In the genomic region with DNA sequence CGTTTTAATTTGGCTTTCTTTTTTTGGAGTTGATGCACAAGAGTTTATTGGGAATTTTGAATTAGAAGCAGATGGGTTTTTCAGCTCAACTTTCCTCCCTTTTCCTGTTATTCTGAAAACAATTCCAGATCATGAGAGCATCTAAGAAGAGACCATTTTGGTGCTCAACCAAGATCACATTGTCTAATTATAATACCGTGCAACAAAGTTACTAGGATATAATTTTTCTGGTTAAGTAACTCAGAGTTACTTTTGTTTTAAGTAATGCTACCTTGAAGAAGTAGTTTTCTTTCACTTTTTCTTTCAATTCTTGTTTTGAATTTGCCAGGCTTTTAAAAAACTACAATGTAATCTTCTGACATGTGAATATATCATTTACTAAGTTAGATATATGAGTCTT, we compare ENCODE assay signal across 19 cellular contexts.
DNase-seq lines count a peak whose midpoint lies in the region; ATAC-seq, FAIRE-seq and TF ChIP-seq lines count a peak whose summit lies in the region.
"Had no signal": no experiment of that assay in that cellular context is flagged by ENCODE, and none has a peak within 500 bp of the region (broad histone marks: within the 10 kb centered on the region; RNA-seq: fewer than 3 reads in every experiment).

No MANE protein-coding gene starts in this region.

- no peak for TF ChIP-seq EP300 in GM12878 (IDR thresholded peaks at IDR 0.05; ENCODE audit: borderline replicate concordance in 1 of 2, control insufficient read depth in 1 of 2, low read depth in 2 of 2, low read length in 2 of 2)

- POLR2A ChIA-PET in GM12878 (lab: Charles Lee) = no interaction called here

- SMC1A ChIA-PET in GM12878 (lab: Charles Lee; ENCODE audit: uncharacterized antibody, unreplicated experiment) = no interaction called here

- FAIRE-seq in GM12878 (lab: Jason Lieb, UNC) (peak; percentile 61), HTR-8/SVneo (lab: Jason Lieb, UNC) (no peak)
- FAIRE-seq: TTC549 had no signal

- no peaks in the 10 kb centered on the region for H3K27me3 Mint-ChIP-seq in activated naive CD4-positive, alpha-beta T cell treated with anti-CD3 and anti-CD28 coated beads, Interleukin-2, amount 10 ng/mL, durations not matched to agents 7 days and 5 days
- H3K27me3 Mint-ChIP-seq in HFFc6 (ENCODE audit: insufficient read depth) = no peaks in the 10 kb centered on the region

- CTCF ChIA-PET in activated naive CD4-positive, alpha-beta T cell treated with anti-CD3 and anti-CD28 coated beads, Interleukin-2, amount 10 ng/mL, durations not matched to agents 7 days and 5 days (lab: Charles Lee) = no interaction called here
- CTCF ChIA-PET in GM12878 (lab: Yijun Ruan, JAX) = no interaction called here

- no peaks in the 10 kb centered on the region for H3K36me3 Mint-ChIP-seq in activated naive CD4-positive, alpha-beta T cell treated with anti-CD3 and anti-CD28 coated beads, Interleukin-2, amount 10 ng/mL, durations not matched to agents 7 days and 5 days
- no peaks in the 10 kb centered on the region for H3K36me3 Mint-ChIP-seq in HFFc6 (ENCODE audit: low read depth)
- H3K36me3 Mint-ChIP-seq: immature natural killer cell, mesothelial cell of epicardium had no signal

- WGBS in GM12878 (ENCODE audit: insufficient coverage, insufficient replicate concordance, low lambda C conversion rate, missing lambda C conversion rate) = 0% methylated on average over 2 of the region's 2 CpGs

- peak overlapping the region; percentile 4 for H3K27ac Mint-ChIP-seq in activated naive CD4-positive, alpha-beta T cell treated with anti-CD3 and anti-CD28 coated beads, Interleukin-2, amount 10 ng/mL, durations not matched to agents 7 days and 5 days
- H3K27ac Mint-ChIP-seq in HFFc6 = peak overlapping the region; percentile 91
- H3K27ac Mint-ChIP-seq: endodermal cell, immature natural killer cell, mesothelial cell of epicardium had no signal

- no peak for ATAC-seq in GM12878

- TF ChIP-seq CTCF in HFFc6 (IDR thresholded peaks at IDR 0.05) (no peak), GM12878 (IDR thresholded peaks at IDR 0.05 in 2 of 3, conservative IDR thresholded peaks at IDR 0.05 in 1 of 3; ENCODE audit: control insufficient read depth in 2 of 3, extremely low read depth in 1 of 3, insufficient read depth in 1 of 3, low read depth in 3 of 3, low read length in 3 of 3) (no peak)

- DNase-seq in activated naive CD4-positive, alpha-beta T cell treated with anti-CD3 and anti-CD28 coated beads, Interleukin-2, amount 10 ng/mL, durations not matched to agents 7 days and 5 days = no peak
- no peak for DNase-seq in activated naive CD4-positive, alpha-beta T cell (lab: John Stamatoyannopoulos, UW)
- no peak for DNase-seq in HFFc6
- no peak for DNase-seq in GM12878 (ENCODE audit: low read depth, low spot score)
- DNase-seq in NK-92 (lab: John Stamatoyannopoulos, UW; ENCODE audit: unreplicated experiment) = no peak
- no peak for DNase-seq in HT-29 (ENCODE audit: low spot score)
- DNase-seq in HTR-8/SVneo (ENCODE audit: insufficient read length, low spot score) = no peak
- DNase-seq: cerebellar nuclear complex; DMS 273 treated with DMSO at 0.1 percent for 48 hours; endodermal cell; immature natural killer cell; NCI-H1436; NCI-H345; stimulated activated naive CD4-positive, alpha-beta T cell had no signal

- peaks cover 4% of the 10 kb centered on the region for H3K9me3 Mint-ChIP-seq in activated naive CD4-positive, alpha-beta T cell treated with anti-CD3 and anti-CD28 coated beads, Interleukin-2, amount 10 ng/mL, durations not matched to agents 7 days and 5 days
- H3K9me3 Mint-ChIP-seq in HFFc6 = no peaks in the 10 kb centered on the region
- H3K9me3 Mint-ChIP-seq: endodermal cell, immature natural killer cell had no signal

- H3K9ac ChIP-seq in GM12878 (ENCODE audit: control insufficient read depth, insufficient read depth, low read length) (no peak overlapping the region), subcutaneous abdominal adipose tissue (ENCODE audit: low read length in 5 of 5) (no peak overlapping the region)

- H3K4me3 Mint-ChIP-seq in activated naive CD4-positive, alpha-beta T cell treated with anti-CD3 and anti-CD28 coated beads, Interleukin-2, amount 10 ng/mL, durations not matched to agents 7 days and 5 days = no peak overlapping the region
- H3K4me3 Mint-ChIP-seq in HFFc6 = peak overlapping the region; percentile 84
- H3K4me3 Mint-ChIP-seq: endodermal cell, immature natural killer cell, mesothelial cell of epicardium had no signal

- RAD21 ChIA-PET in GM12878 (lab: Charles Lee; ENCODE audit: unreplicated experiment) = no interaction called here

- no peak overlapping the region; the same call in 1 of the 2 replicates for H3K4me2 ChIP-seq in GM12878 (ENCODE audit: control insufficient read depth, insufficient read depth)

- H3K27ac ChIP-seq in GM12878 (ENCODE audit: control insufficient read depth, insufficient read depth) (no peak overlapping the region), subcutaneous abdominal adipose tissue (ENCODE audit: low read depth, low read length) (peak overlapping the region; percentile 34)
- H3K27ac ChIP-seq: HL-60, SJSA1 had no signal

- H3K4me1 Mint-ChIP-seq in activated naive CD4-positive, alpha-beta T cell treated with anti-CD3 and anti-CD28 coated beads, Interleukin-2, amount 10 ng/mL, durations not matched to agents 7 days and 5 days = peaks cover 14% of the 10 kb centered on the region
- H3K4me1 Mint-ChIP-seq in HFFc6 (ENCODE audit: low read depth) = peaks cover 30% of the 10 kb centered on the region
- H3K4me1 Mint-ChIP-seq: endodermal cell had no signal

- H3K9me3 ChIP-seq in GM12878 (replicated peaks; ENCODE audit: control insufficient read depth, insufficient read depth, low read length) (no peaks in the 10 kb centered on the region), subcutaneous abdominal adipose tissue (ENCODE audit: control insufficient read depth in 5 of 5, low read length in 5 of 5) (peaks cover 0 to 3% (median 0%) of the 10 kb centered on the region in 5 donors)
- H3K9me3 ChIP-seq: SJSA1 had no signal

- H3K4me3 ChIP-seq in GM12878 (no peak overlapping the region), subcutaneous abdominal adipose tissue (ENCODE audit: low read depth in 1 of 5, low read length in 5 of 5) (no peak overlapping the region)
- H3K4me3 ChIP-seq: SJSA1 had no signal

- in situ Hi-C loops in GM12878 (cut with MboI) = no loop called here

- no peaks in the 10 kb centered on the region for H3K79me2 ChIP-seq in GM12878 (ENCODE audit: control insufficient read depth, insufficient read depth, low read length)

- TF ChIP-seq RAD21 in GM12878 (IDR thresholded peaks at IDR 0.05; ENCODE audit: insufficient read depth, low read depth, low read length) = no peak

- H3K27me3 ChIP-seq in GM12878 (replicated peaks in 1 of 2; ENCODE audit: control insufficient read depth in 2 of 2, insufficient read depth in 2 of 2, low read length in 1 of 2) (no peaks in the 10 kb centered on the region; a peak in 1 of 4 replicates), subcutaneous abdominal adipose tissue (ENCODE audit: control insufficient read depth in 5 of 5, insufficient read depth in 4 of 5, low read length in 5 of 5) (no peaks in the 10 kb centered on the region)
- H3K27me3 ChIP-seq: SJSA1 had no signal

- no peaks in the 10 kb centered on the region for H3K36me3 ChIP-seq in GM12878 (ENCODE audit: control insufficient read depth in 2 of 2, insufficient read depth in 2 of 2, low read length in 1 of 2)
- no peaks in the 10 kb centered on the region for H3K36me3 ChIP-seq in subcutaneous abdominal adipose tissue (ENCODE audit: control insufficient read depth in 5 of 5, insufficient read depth in 5 of 5, low read length in 5 of 5)
- H3K36me3 ChIP-seq: SJSA1 had no signal

- H4K20me1 ChIP-seq in GM12878 (ENCODE audit: control insufficient read depth, insufficient read depth) = no peaks in the 10 kb centered on the region

- H2AFZ ChIP-seq in GM12878 (ENCODE audit: control insufficient read depth, low read depth, low read length) = no peak overlapping the region

- BruUV-seq in GM12878 (replicated peaks; lab: Mats Ljungman, UMichigan) = no TSS peak

- TF ChIP-seq POLR2A in GM12878 (IDR thresholded peaks at IDR 0.05; ENCODE audit: low read depth, low read length) = no peak

- H3K4me1 ChIP-seq in GM12878 (ENCODE audit: control insufficient read depth, insufficient read depth, low read length) (peaks cover 11% of the 10 kb centered on the region), subcutaneous abdominal adipose tissue (ENCODE audit: control insufficient read depth in 5 of 5, insufficient read depth in 5 of 5, low read length in 5 of 5) (peaks cover 0 to 34% (median 30%) of the 10 kb centered on the region in 5 donors)

- intact Hi-C loops in GM12878 (cut with micrococcal nuclease; ENCODE audit: unreplicated experiment) = no loop called here

TF ChIP-seq in GM12878, 131 proteins besides CTCF, POLR2A, EP300 and RAD21:
- peak; percentile 64 for TF ChIP-seq JUNB (IDR thresholded peaks at IDR 0.05)
- no peak for TF ChIP-seq EZH2 (IDR thresholded peaks at IDR 0.05; ENCODE audit: borderline replicate concordance, control insufficient read depth, low read depth, low read length)
TF ChIP-seq in GM12878: peak in this region for 1.
